ENCODE assay signal across 36 cellular contexts in the genomic region with DNA sequence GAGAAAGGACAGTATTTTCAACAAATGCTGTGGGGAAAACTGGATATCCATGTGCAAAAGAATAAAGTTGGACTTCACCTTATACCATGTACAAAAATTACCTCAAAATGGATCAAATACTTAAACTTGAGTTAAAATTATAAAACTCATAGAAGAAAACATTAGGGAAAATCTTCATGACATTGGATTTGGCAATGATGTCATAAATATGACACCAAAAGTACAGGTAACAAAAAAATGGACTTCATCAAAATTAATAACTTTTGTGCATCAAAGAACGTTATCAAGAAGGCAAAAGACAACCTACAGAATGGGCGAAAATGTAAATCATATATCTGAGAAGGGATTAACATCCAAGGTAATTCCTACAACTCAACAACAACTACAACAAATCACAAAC.
"Had no signal": no experiment of that assay in that cellular context is flagged by ENCODE, and none has a peak within 500 bp of the region (broad histone marks: within the 10 kb centered on the region; RNA-seq: fewer than 3 reads in every experiment).

No MANE protein-coding gene starts in this region.

- H3K36me3 ChIP-seq: MG63 had no signal

- H3K9me3 ChIP-seq: MG63 had no signal

- H3K27me3 ChIP-seq: MG63 had no signal

- H3K4me3 ChIP-seq: MG63 had no signal

- DNase-seq: Karpas-422, Kasumi-1, MG63, MM.1S, MV-4-11, NCI-H1048, NCI-H1092, NCI-H1092 treated with DMSO at 0.1 percent for 48 hours, NCI-H1105, NCI-H1105 treated with DMSO at 0.1 percent for 48 hours, NCI-H1417, NCI-H1417 treated with DMSO at 0.1 percent for 48 hours, NCI-H1436, NCI-H1436 treated with DMSO at 0.1 percent for 48 hours, NCI-H146, NCI-H1694, NCI-H1694 treated with DMSO at 0.1 percent for 48 hours, NCI-H187, NCI-H187 treated with DMSO at 0.1 percent for 48 hours, NCI-H1930, NCI-H2029, NCI-H2029 treated with DMSO at 0.1 percent for 48 hours, NCI-H2081, NCI-H2081 treated with DMSO at 0.1 percent for 48 hours, NCI-H2107, NCI-H2171, NCI-H2171 treated with DMSO at 0.1 percent for 48 hours, NCI-H2227 treated with DMSO at 0.1 percent for 48 hours, NCI-H226, NCI-H345, NCI-H446, NCI-H446 treated with DMSO at 0.1 percent for 48 hours, NCI-H510A, NCI-H510A treated with DMSO at 0.1 percent for 48 hours, NCI-H524, NCI-H524 treated with DMSO at 0.1 percent for 48 hours had no signal
